Comparison of ENCODE assay signal across 29 cellular contexts in the genomic region with DNA sequence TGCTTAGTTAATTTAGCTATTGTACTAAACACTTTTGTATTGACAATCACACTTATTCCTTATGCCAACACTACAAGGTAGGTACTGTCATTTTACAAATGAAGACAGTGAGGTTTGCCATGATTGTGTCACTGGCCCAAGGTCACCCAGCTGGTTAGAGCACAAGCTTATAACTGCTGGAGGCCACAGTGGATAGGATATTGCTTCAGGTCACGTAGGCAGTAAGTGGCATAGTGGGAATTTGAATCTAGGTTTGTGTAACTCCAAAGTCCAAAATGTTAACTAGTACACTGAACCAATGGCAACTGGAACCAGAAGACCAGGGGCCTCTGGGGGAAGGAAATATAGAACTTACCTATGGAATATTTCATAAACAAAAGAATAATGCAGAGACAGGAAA. TPM values are rescaled to one million over a fixed set of nuclear protein-coding genes. Genes with fewer than 3 reads are reported as not detected.
"Had no signal": no experiment of that assay in that cellular context is flagged by ENCODE, and none has a peak within 500 bp of the region (broad histone marks: within the 10 kb centered on the region; RNA-seq: fewer than 3 reads in every experiment).

No MANE protein-coding gene starts in this region.

- H3K27me3 ChIP-seq: ascending aorta, SJSA1 had no signal

- H3K4me1 Mint-ChIP-seq: activated CD4-positive, alpha-beta T cell treated with anti-CD3 and anti-CD28 coated beads, Interleukin-2, amount 10 ng/mL, durations not matched to agents 7 days and 5 days; activated naive CD4-positive, alpha-beta T cell treated with anti-CD3 and anti-CD28 coated beads, Interleukin-2, amount 50 U/mL, for 24 hours; activated naive CD8-positive, alpha-beta T cell treated with anti-CD3 and anti-CD28 coated beads, Interleukin-2, amount 10 ng/mL, durations not matched to agents 7 days and 5 days; central memory CD8-positive, alpha-beta T cell had no signal

- H3K27ac Mint-ChIP-seq: activated CD4-positive, alpha-beta T cell treated with anti-CD3 and anti-CD28 coated beads, Interleukin-2, amount 10 ng/mL, durations not matched to agents 7 days and 5 days; activated CD8-positive, alpha-beta T cell treated with anti-CD3 and anti-CD28 coated beads, Interleukin-2, amount 10 ng/mL, durations not matched to agents 7 days and 5 days; activated naive CD4-positive, alpha-beta T cell treated with anti-CD3 and anti-CD28 coated beads, Interleukin-2, amount 50 U/mL, for 24 hours; activated naive CD8-positive, alpha-beta T cell treated with anti-CD3 and anti-CD28 coated beads, Interleukin-2, amount 10 ng/mL, durations not matched to agents 7 days and 5 days; activated T-cell treated with anti-CD3 and anti-CD28 coated beads, Interleukin-2, amount 50 U/mL, for 24 hours; activated T-helper 2 cell treated with anti-CD3 and anti-CD28 coated beads, Interferon-gamma antibody, Interleukin-2, Interleukin-4, amounts not matched to agents 10 μg/mL and 5 μg/mL and 100 μg/mL, durations not matched to agents 14 hours and 24 hours and 36 hours; T-helper 1 cell treated with Interleukin-12 subunit alpha and Interleukin-12 subunit beta and Interleukin-4 antibody, amounts not matched to agents 30 μg/mL and 1 μg/mL, for 36 hours; T-helper 2 cell treated with Interferon-gamma antibody and Interleukin-4, amounts not matched to agents 5 μg/mL and 100 μg/mL, for 36 hours had no signal

- H3K4me1 ChIP-seq: ascending aorta, Peyer's patch, SJSA1 had no signal

- H3K27ac ChIP-seq: ascending aorta, cardiac muscle cell, Peyer's patch, SJSA1 had no signal

- DNase-seq: activated CD4-positive, alpha-beta T cell treated with anti-CD3 and anti-CD28 coated beads, Interleukin-2, amount 10 ng/mL, durations not matched to agents 7 days and 5 days; activated CD4-positive, alpha-beta T cell treated with anti-CD3 and anti-CD28 coated beads, Interleukin-2, amount 50 U/mL, for 48 hours; activated CD8-positive, alpha-beta T cell treated with anti-CD3 and anti-CD28 coated beads, Interleukin-2, amount 10 ng/mL, durations not matched to agents 7 days and 5 days; activated gamma-delta T cell; activated naive CD4-positive, alpha-beta T cell treated with Interleukin-2 at 50 U/mL for 16 hours; activated naive CD8-positive, alpha-beta T cell treated with anti-CD3 and anti-CD28 coated beads, Interleukin-2, amount 10 ng/mL, durations not matched to agents 7 days and 5 days; activated T-cell treated with anti-CD3 and anti-CD28 coated beads, Interleukin-2, amount 50 U/mL, for 24 hours; amygdala; NCI-H1105; NCI-H1417 treated with DMSO at 0.1 percent for 48 hours; NCI-H1694; NCI-H1930; NCI-H345; NCI-H524 treated with DMSO at 0.1 percent for 48 hours; NK-92 treated with Interleukin-12 subunit alpha and Interleukin-12 subunit beta, amount 100 ng/mL, for 24 hours; PC-3; Peyer's patch; RPMI8226; SHP77 treated with DMSO at 0.1 percent for 48 hours; SK-N-SH had no signal

- H3K36me3 ChIP-seq: ascending aorta, cardiac muscle cell, Peyer's patch, SJSA1 had no signal

- H3K9me3 ChIP-seq: ascending aorta, Peyer's patch, SJSA1, SK-N-SH had no signal

- H3K9me2 ChIP-seq: SK-N-SH had no signal

- H3K4me3 ChIP-seq: ascending aorta, cardiac muscle cell, Peyer's patch, SJSA1 had no signal

- H3K4me2 ChIP-seq: SK-N-SH had no signal

- H3K4me3 Mint-ChIP-seq: activated CD4-positive, alpha-beta T cell treated with anti-CD3 and anti-CD28 coated beads, Interleukin-2, amount 10 ng/mL, durations not matched to agents 7 days and 5 days; activated CD8-positive, alpha-beta T cell treated with anti-CD3 and anti-CD28 coated beads, Interleukin-2, amount 10 ng/mL, durations not matched to agents 7 days and 5 days; activated naive CD4-positive, alpha-beta T cell treated with anti-CD3 and anti-CD28 coated beads, Interleukin-2, amount 50 U/mL, for 24 hours; activated naive CD8-positive, alpha-beta T cell treated with anti-CD3 and anti-CD28 coated beads, Interleukin-2, amount 10 ng/mL, durations not matched to agents 7 days and 5 days; activated T-cell treated with anti-CD3 and anti-CD28 coated beads, Interleukin-2, amount 50 U/mL, for 24 hours; central memory CD8-positive, alpha-beta T cell; T-helper 1 cell treated with Interleukin-12 subunit alpha and Interleukin-12 subunit beta and Interleukin-4 antibody, amounts not matched to agents 30 μg/mL and 1 μg/mL, for 36 hours; T-helper 2 cell treated with Interferon-gamma antibody and Interleukin-4, amounts not matched to agents 5 μg/mL and 100 μg/mL, for 36 hours had no signal

- FAIRE-seq: TTC549 had no signal

- H3K9me3 Mint-ChIP-seq: activated T-helper 2 cell treated with anti-CD3 and anti-CD28 coated beads, Interferon-gamma antibody, Interleukin-2, Interleukin-4, amounts not matched to agents 10 μg/mL and 5 μg/mL and 100 μg/mL, durations not matched to agents 14 hours and 24 hours and 36 hours; central memory CD8-positive, alpha-beta T cell; T-helper 2 cell treated with Interferon-gamma antibody and Interleukin-4, amounts not matched to agents 5 μg/mL and 100 μg/mL, for 36 hours had no signal

- ATAC-seq: activated CD8-positive, alpha-beta T cell treated with anti-CD3 and anti-CD28 coated beads, Interleukin-2, amount 10 ng/mL, durations not matched to agents 7 days and 5 days; PC-3 had no signal

- H3K9ac ChIP-seq: SK-N-SH had no signal

RNA-seq across cellular contexts. Expression of a gene that starts 21.1 kb away (rescaled TPM):
- total RNA-seq: activated CD4-positive, alpha-beta T cell treated with anti-CD3 and anti-CD28 coated beads, Interleukin-2, amount 10 ng/mL, durations not matched to agents 7 days and 5 days; activated CD8-positive, alpha-beta T cell treated with anti-CD3 and anti-CD28 coated beads, Interleukin-2, amount 10 ng/mL, durations not matched to agents 7 days and 5 days; activated naive CD8-positive, alpha-beta T cell treated with anti-CD3 and anti-CD28 coated beads, Interleukin-2, amount 10 ng/mL, durations not matched to agents 7 days and 5 days; activated T-helper 2 cell treated with anti-CD3 and anti-CD28 coated beads, Interferon-gamma antibody, Interleukin-2, Interleukin-4, amounts not matched to agents 10 μg/mL and 5 μg/mL and 100 μg/mL, durations not matched to agents 14 hours and 24 hours and 36 hours; ascending aorta had no signal
- polyA plus RNA-seq: SK-N-SH had no signal
